In genomic region chr9:11749396-11749795, GRCh38 we compare ENCODE assay signal across 32 cellular contexts.
"Had no signal": no experiment of that assay in that cellular context is flagged by ENCODE, and none has a peak within 500 bp of the region (broad histone marks: within the 10 kb centered on the region; RNA-seq: fewer than 3 reads in every experiment).

No MANE protein-coding gene starts in this region.

- H3K4me1 Mint-ChIP-seq: activated CD4-positive, alpha-beta memory T cell treated with anti-CD3 and anti-CD28 coated beads, Interleukin-2, amount 10 ng/mL, durations not matched to agents 7 days and 5 days; activated CD4-positive, alpha-beta T cell treated with anti-CD3 and anti-CD28 coated beads for 36 hours; activated CD4-positive, alpha-beta T cell treated with anti-CD3 and anti-CD28 coated beads, Interleukin-2, amount 10 ng/mL, durations not matched to agents 7 days and 5 days; activated CD8-positive, alpha-beta memory T cell treated with anti-CD3 and anti-CD28 coated beads, Interleukin-2, amount 10 ng/mL, durations not matched to agents 7 days and 5 days; activated naive CD4-positive, alpha-beta T cell treated with anti-CD3 and anti-CD28 coated beads, Interleukin-2, amount 10 ng/mL, durations not matched to agents 7 days and 5 days; activated naive CD4-positive, alpha-beta T cell treated with anti-CD3 and anti-CD28 coated beads, Interleukin-2, amount 50 U/mL, for 24 hours; activated naive CD8-positive, alpha-beta T cell treated with anti-CD3 and anti-CD28 coated beads, Interleukin-2, amount 10 ng/mL, durations not matched to agents 7 days and 5 days; activated naive CD8-positive, alpha-beta T cell treated with anti-CD3 and anti-CD28 coated beads, Interleukin-2, amount 50 U/mL, for 24 hours; activated T-helper 17 cell treated with anti-CD3 and anti-CD28 coated beads, Interleukin-2, amount 50 U/mL, for 72 hours; brain; central memory CD8-positive, alpha-beta T cell; T-helper 17 cell; WTC11 had no signal

- H3K27me3 ChIP-seq: ascending aorta, cardiac muscle cell had no signal

- H3K36me3 ChIP-seq: ascending aorta, cardiac muscle cell had no signal

- H3K4me3 Mint-ChIP-seq: activated CD4-positive, alpha-beta memory T cell treated with anti-CD3 and anti-CD28 coated beads, Interleukin-2, amount 10 ng/mL, durations not matched to agents 7 days and 5 days; activated CD4-positive, alpha-beta T cell treated with anti-CD3 and anti-CD28 coated beads for 36 hours; activated CD4-positive, alpha-beta T cell treated with anti-CD3 and anti-CD28 coated beads, Interleukin-2, amount 10 ng/mL, durations not matched to agents 7 days and 5 days; activated CD8-positive, alpha-beta memory T cell treated with anti-CD3 and anti-CD28 coated beads, Interleukin-2, amount 10 ng/mL, durations not matched to agents 7 days and 5 days; activated CD8-positive, alpha-beta T cell treated with anti-CD3 and anti-CD28 coated beads, Interleukin-2, amount 10 ng/mL, durations not matched to agents 7 days and 5 days; activated naive CD4-positive, alpha-beta T cell treated with anti-CD3 and anti-CD28 coated beads, Interleukin-2, amount 10 ng/mL, durations not matched to agents 7 days and 5 days; activated naive CD4-positive, alpha-beta T cell treated with anti-CD3 and anti-CD28 coated beads, Interleukin-2, amount 50 U/mL, for 24 hours; activated naive CD8-positive, alpha-beta T cell; activated naive CD8-positive, alpha-beta T cell treated with anti-CD3 and anti-CD28 coated beads, Interleukin-2, amount 10 ng/mL, durations not matched to agents 7 days and 5 days; activated naive CD8-positive, alpha-beta T cell treated with anti-CD3 and anti-CD28 coated beads, Interleukin-2, amount 50 U/mL, for 24 hours; activated T-cell treated with anti-CD3 and anti-CD28 coated beads, Interleukin-2, amount 50 U/mL, for 24 hours; activated T-helper 17 cell treated with anti-CD3 and anti-CD28 coated beads, Interleukin-2, amount 50 U/mL, for 72 hours; brain; central memory CD8-positive, alpha-beta T cell; T-helper 17 cell; WTC11 had no signal

- H3K27me3 Mint-ChIP-seq: activated CD4-positive, alpha-beta memory T cell treated with anti-CD3 and anti-CD28 coated beads, Interleukin-2, amount 10 ng/mL, durations not matched to agents 7 days and 5 days; activated CD4-positive, alpha-beta T cell treated with anti-CD3 and anti-CD28 coated beads for 36 hours; activated CD4-positive, alpha-beta T cell treated with anti-CD3 and anti-CD28 coated beads, Interleukin-2, amount 10 ng/mL, durations not matched to agents 7 days and 5 days; activated CD8-positive, alpha-beta memory T cell treated with anti-CD3 and anti-CD28 coated beads, Interleukin-2, amount 10 ng/mL, durations not matched to agents 7 days and 5 days; activated naive CD4-positive, alpha-beta T cell treated with anti-CD3 and anti-CD28 coated beads, Interleukin-2, amount 10 ng/mL, durations not matched to agents 7 days and 5 days; activated naive CD4-positive, alpha-beta T cell treated with anti-CD3 and anti-CD28 coated beads, Interleukin-2, amount 50 U/mL, for 24 hours; activated naive CD8-positive, alpha-beta T cell; activated naive CD8-positive, alpha-beta T cell treated with anti-CD3 and anti-CD28 coated beads, Interleukin-2, amount 10 ng/mL, durations not matched to agents 7 days and 5 days; activated naive CD8-positive, alpha-beta T cell treated with anti-CD3 and anti-CD28 coated beads, Interleukin-2, amount 50 U/mL, for 24 hours; activated T-cell treated with anti-CD3 and anti-CD28 coated beads, Interleukin-2, amount 50 U/mL, for 24 hours; activated T-helper 17 cell treated with anti-CD3 and anti-CD28 coated beads, Interleukin-2, amount 50 U/mL, for 72 hours; brain; central memory CD8-positive, alpha-beta T cell; T-helper 17 cell had no signal

- H3K27ac Mint-ChIP-seq: activated CD4-positive, alpha-beta memory T cell treated with anti-CD3 and anti-CD28 coated beads, Interleukin-2, amount 10 ng/mL, durations not matched to agents 7 days and 5 days; activated CD4-positive, alpha-beta T cell treated with anti-CD3 and anti-CD28 coated beads for 36 hours; activated CD4-positive, alpha-beta T cell treated with anti-CD3 and anti-CD28 coated beads, Interleukin-2, amount 10 ng/mL, durations not matched to agents 7 days and 5 days; activated CD8-positive, alpha-beta memory T cell treated with anti-CD3 and anti-CD28 coated beads, Interleukin-2, amount 10 ng/mL, durations not matched to agents 7 days and 5 days; activated CD8-positive, alpha-beta T cell treated with anti-CD3 and anti-CD28 coated beads, Interleukin-2, amount 10 ng/mL, durations not matched to agents 7 days and 5 days; activated naive CD4-positive, alpha-beta T cell treated with anti-CD3 and anti-CD28 coated beads, Interleukin-2, amount 10 ng/mL, durations not matched to agents 7 days and 5 days; activated naive CD4-positive, alpha-beta T cell treated with anti-CD3 and anti-CD28 coated beads, Interleukin-2, amount 50 U/mL, for 24 hours; activated naive CD8-positive, alpha-beta T cell; activated naive CD8-positive, alpha-beta T cell treated with anti-CD3 and anti-CD28 coated beads, Interleukin-2, amount 10 ng/mL, durations not matched to agents 7 days and 5 days; activated naive CD8-positive, alpha-beta T cell treated with anti-CD3 and anti-CD28 coated beads, Interleukin-2, amount 50 U/mL, for 24 hours; activated T-cell treated with anti-CD3 and anti-CD28 coated beads, Interleukin-2, amount 50 U/mL, for 24 hours; activated T-helper 17 cell treated with anti-CD3 and anti-CD28 coated beads, Interleukin-2, amount 50 U/mL, for 72 hours; brain; T-helper 17 cell; WTC11 had no signal

- H3K9me3 ChIP-seq: ascending aorta had no signal

- H3K4me3 ChIP-seq: ascending aorta, cardiac muscle cell had no signal

- H3K27ac ChIP-seq: ascending aorta, cardiac muscle cell, VCaP had no signal

- H3K4me1 ChIP-seq: ascending aorta had no signal

- DNase-seq: activated CD4-positive, alpha-beta memory T cell treated with anti-CD3 and anti-CD28 coated beads, Interleukin-2, amount 10 ng/mL, durations not matched to agents 7 days and 5 days; activated CD4-positive, alpha-beta T cell treated with anti-CD3 and anti-CD28 coated beads for 1 hour; activated CD4-positive, alpha-beta T cell treated with anti-CD3 and anti-CD28 coated beads for 36 hours; activated CD4-positive, alpha-beta T cell treated with anti-CD3 and anti-CD28 coated beads for 48 hours; activated CD4-positive, alpha-beta T cell treated with anti-CD3 and anti-CD28 coated beads, Interleukin-2, amount 10 ng/mL, durations not matched to agents 7 days and 5 days; activated CD4-positive, alpha-beta T cell treated with anti-CD3 and anti-CD28 coated beads, Interleukin-2, amount 50 U/mL, for 48 hours; activated CD4-positive, CD25-positive, alpha-beta regulatory T cell; activated CD8-positive, alpha-beta memory T cell treated with anti-CD3 and anti-CD28 coated beads for 24 hours; activated CD8-positive, alpha-beta memory T cell treated with anti-CD3 and anti-CD28 coated beads, Interleukin-2, amount 10 ng/mL, durations not matched to agents 7 days and 5 days; activated CD8-positive, alpha-beta memory T cell treated with anti-CD3 and anti-CD28 coated beads, Interleukin-2, amount 50 U/mL, for 48 hours; activated CD8-positive, alpha-beta T cell treated with anti-CD3 and anti-CD28 coated beads, Interleukin-2, amount 10 ng/mL, durations not matched to agents 7 days and 5 days; activated effector memory CD4-positive, alpha-beta T cell treated with anti-CD3 and anti-CD28 coated beads, Interleukin-2, amount 50 U/mL, for 16 hours; activated naive CD4-positive, alpha-beta T cell treated with anti-CD3 and anti-CD28 coated beads, Interleukin-2, amount 10 ng/mL, durations not matched to agents 7 days and 5 days; activated naive CD4-positive, alpha-beta T cell treated with Interleukin-2 at 50 U/mL for 16 hours; activated naive CD8-positive, alpha-beta T cell treated with anti-CD3 and anti-CD28 coated beads, Interleukin-2, amount 10 ng/mL, durations not matched to agents 7 days and 5 days; activated naive CD8-positive, alpha-beta T cell treated with anti-CD3 and anti-CD28 coated beads, Interleukin-2, amount 50 U/mL, for 24 hours; activated T-cell treated with anti-CD3 and anti-CD28 coated beads, Interleukin-2, amount 50 U/mL, for 24 hours; activated T-cell treated with anti-CD3 and anti-CD28 coated beads, Interleukin-2, amount 50 U/mL, for 48 hours; amygdala; anterior cingulate cortex; caudate nucleus; cerebellar nuclear complex; T-helper 17 cell had no signal

- H3K36me3 Mint-ChIP-seq: activated CD8-positive, alpha-beta memory T cell treated with anti-CD3 and anti-CD28 coated beads, Interleukin-2, amount 10 ng/mL, durations not matched to agents 7 days and 5 days; activated naive CD4-positive, alpha-beta T cell treated with anti-CD3 and anti-CD28 coated beads, Interleukin-2, amount 10 ng/mL, durations not matched to agents 7 days and 5 days; activated naive CD4-positive, alpha-beta T cell treated with anti-CD3 and anti-CD28 coated beads, Interleukin-2, amount 50 U/mL, for 24 hours; activated naive CD8-positive, alpha-beta T cell; activated naive CD8-positive, alpha-beta T cell treated with anti-CD3 and anti-CD28 coated beads, Interleukin-2, amount 10 ng/mL, durations not matched to agents 7 days and 5 days; brain; WTC11 had no signal

- H3K9me3 Mint-ChIP-seq: brain, WTC11 had no signal
